8 cellular contexts compared by ENCODE assay signal in the genomic region with DNA sequence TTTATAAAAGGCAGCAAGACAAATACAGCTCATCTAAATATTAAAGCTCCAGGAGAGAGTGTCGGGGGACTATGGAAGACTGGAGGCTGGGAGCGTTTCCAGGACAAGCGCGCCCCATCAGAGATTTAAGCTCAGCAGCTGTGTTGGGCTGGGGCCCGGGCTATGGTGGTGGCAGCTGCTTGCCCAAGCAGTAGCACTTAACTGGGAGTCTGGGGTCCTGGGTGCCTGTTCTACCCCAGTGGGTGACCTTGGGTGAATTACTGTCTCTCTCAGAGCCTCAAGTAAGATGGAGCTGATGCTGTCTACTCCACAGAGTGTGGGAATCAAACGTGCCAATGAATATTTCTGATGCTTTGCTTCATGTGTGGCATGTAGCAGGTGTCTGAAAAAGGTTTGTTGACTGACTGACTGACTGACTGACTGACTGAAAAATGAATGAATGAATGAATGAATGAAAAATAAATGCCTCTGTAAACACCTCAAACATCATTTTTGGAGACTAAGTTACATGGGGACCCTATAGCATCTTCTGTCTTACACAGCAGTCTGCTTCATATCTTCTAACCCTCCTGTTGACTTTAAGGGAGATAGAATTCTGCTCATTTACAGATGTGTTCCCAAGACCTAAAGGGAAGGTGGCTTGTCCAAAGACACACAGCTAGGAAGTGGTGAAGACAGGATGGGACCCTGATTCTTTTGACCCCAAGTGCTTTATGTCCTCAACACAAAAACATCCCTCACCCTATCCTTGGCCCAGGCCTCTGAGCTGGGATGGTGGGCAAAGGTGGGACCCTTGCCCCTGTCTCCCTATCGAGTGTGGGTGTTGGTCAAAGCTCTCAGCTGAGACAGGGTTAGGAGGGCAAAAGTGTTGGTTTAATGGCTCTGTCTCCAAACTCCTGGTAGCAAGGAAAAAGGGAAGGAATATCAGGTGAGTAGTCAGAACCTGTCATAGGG.
DNase-seq lines count a peak whose midpoint lies in the region; ATAC-seq and TF ChIP-seq lines count a peak whose summit lies in the region.
"Had no signal": no experiment of that assay in that cellular context is flagged by ENCODE, and none has a peak within 500 bp of the region (broad histone marks: within the 10 kb centered on the region; RNA-seq: fewer than 3 reads in every experiment).

No MANE protein-coding gene starts in this region.

- TF ChIP-seq CTCF in Calu3 (IDR thresholded peaks at IDR 0.05; ENCODE audit: unreplicated experiment): no peak
- TF ChIP-seq CTCF in LNCaP clone FGC (IDR thresholded peaks at IDR 0.05; ENCODE audit: control insufficient read depth, extremely low read depth, insufficient read depth): no peak
- TF ChIP-seq CTCF in GM10248 (IDR thresholded peaks at IDR 0.05; ENCODE audit: control extremely low read depth, extremely low read depth, low read depth, missing control alignments): no peak

- no peaks in the 10 kb centered on the region for H3K36me3 Mint-ChIP-seq in Calu3 (ENCODE audit: insufficient read depth, unreplicated experiment)
- peaks cover 2% of the 10 kb centered on the region for H3K36me3 Mint-ChIP-seq in central memory CD8-positive, alpha-beta T cell (ENCODE audit: insufficient read depth)

- H3K9me3 Mint-ChIP-seq in Calu3 (ENCODE audit: low read depth, unreplicated experiment): no peaks in the 10 kb centered on the region
- H3K9me3 Mint-ChIP-seq in central memory CD8-positive, alpha-beta T cell: no peaks in the 10 kb centered on the region

- DNase-seq in Calu3 (no peak), LNCaP clone FGC (ENCODE audit: low read depth) (no peak), posterior vena cava (ENCODE audit: low spot score) (peak; percentile 54), GM10248 (ENCODE audit: extremely low spot score) (no peak), NCI-H1694 treated with DMSO at 0.1 percent for 48 hours (lab: John Stamatoyannopoulos, UW) (no peak)
- no peak for DNase-seq in central memory CD8-positive, alpha-beta T cell (ENCODE audit: low spot score in 2 of 2)
- DNase-seq: SIG-M5 had no signal

- CTCF ChIA-PET in Calu3 (lab: Charles Lee): interaction anchor here (0.5 to 1.4 kb wide), 5 partner anchors 16 to 270 kb away, joined by 3 to 4 read pairs (median 3); no protein-coding TSS in a partner anchor
- CTCF ChIA-PET in GM10248 (lab: Yijun Ruan, JAX): interaction anchor here (0.7 to 3.2 kb wide), 5 partner anchors 9 to 191 kb away, joined by 3 to 16 read pairs (median 3); no protein-coding TSS in a partner anchor

- BruUV-seq in Calu3 (replicated peaks; lab: Mats Ljungman, UMichigan): no TSS peak

- no peak overlapping the region for H3K27ac Mint-ChIP-seq in Calu3 (ENCODE audit: unreplicated experiment)
- peak overlapping the region; percentile 68 for H3K27ac Mint-ChIP-seq in central memory CD8-positive, alpha-beta T cell (ENCODE audit: low read depth)

- POLR2A ChIA-PET in GM10248 (lab: Yijun Ruan, JAX): no interaction called here

- H3K27me3 Mint-ChIP-seq in Calu3 (ENCODE audit: unreplicated experiment): peaks cover 84% of the 10 kb centered on the region
- peaks cover 18% of the 10 kb centered on the region for H3K27me3 Mint-ChIP-seq in central memory CD8-positive, alpha-beta T cell

- peak overlapping the region; percentile 46 for H3K4me3 Mint-ChIP-seq in Calu3 (ENCODE audit: low read depth, unreplicated experiment)
- H3K4me3 Mint-ChIP-seq in central memory CD8-positive, alpha-beta T cell: peak overlapping the region; percentile 76

- peak overlapping the region; percentile 21; the same call in 1 of the 2 replicates for H3K4me3 ChIP-seq in LNCaP clone FGC (ENCODE audit: low read depth, low read length)

- H3K4me1 Mint-ChIP-seq in Calu3 (ENCODE audit: low read depth, unreplicated experiment): peaks cover 23% of the 10 kb centered on the region
- H3K4me1 Mint-ChIP-seq in central memory CD8-positive, alpha-beta T cell: peaks cover 48% of the 10 kb centered on the region

- ATAC-seq in central memory CD8-positive, alpha-beta T cell (replicated peaks; ENCODE audit: extremely low read depth, poor library complexity, severe bottlenecking): no peak
- ATAC-seq in HG03045 (IDR thresholded peaks at IDR 0.05; ENCODE audit: unreplicated experiment): no peak

- intact Hi-C loops in Calu3 (cut with micrococcal nuclease; ENCODE audit: unreplicated experiment): no loop called here
- intact Hi-C loops in posterior vena cava (cut with DNase I): no loop called here
